ENCODE assay signal across 14 cellular contexts in genomic region chr3:127045435-127046045, GRCh38.
DNase-seq lines count a peak whose midpoint lies in the region; ATAC-seq, FAIRE-seq and TF ChIP-seq lines count a peak whose summit lies in the region.
"Had no signal": no experiment of that assay in that cellular context is flagged by ENCODE, and none has a peak within 500 bp of the region (broad histone marks: within the 10 kb centered on the region; RNA-seq: fewer than 3 reads in every experiment).

No MANE protein-coding gene starts in this region.

- H3K9me3 ChIP-seq in ES-I3 (ENCODE audit: control insufficient read depth, insufficient read depth, low read length) = no peaks in the 10 kb centered on the region
- peaks cover 22% of the 10 kb centered on the region for H3K9me3 ChIP-seq in HUES6 (ENCODE audit: control insufficient read depth, insufficient read depth, low read depth, low read length)
- no peaks in the 10 kb centered on the region for H3K9me3 ChIP-seq in iPS-20b (ENCODE audit: insufficient read depth, low read depth, low read length)
- H3K9me3 ChIP-seq in HepG2 (ENCODE audit: low read length) = no peaks in the 10 kb centered on the region

- in situ Hi-C loops in HepG2 (cut with HindIII; ENCODE audit: extremely low pct_ligation_motif_present, low pct_unique_long_range_greater_than_20kb) = no loop called here

- H3K4me2 ChIP-seq in HepG2 (ENCODE audit: low read depth, low read length) = no peak overlapping the region

- no peaks in the 10 kb centered on the region for H3K27me3 ChIP-seq in HUES6 (ENCODE audit: control insufficient read depth, insufficient read depth, low read length)
- H3K27me3 ChIP-seq in iPS-20b (ENCODE audit: insufficient read depth, low read length) = no peaks in the 10 kb centered on the region
- peaks cover 9 to 21% of the 10 kb centered on the region in 2 experiments for H3K27me3 ChIP-seq in HepG2 (ENCODE audit: control insufficient read depth in 1 of 2, insufficient read depth in 2 of 2, low read length in 2 of 2)
- H3K27me3 ChIP-seq: MG63 had no signal

- CTCF ChIA-PET in WTC11 (lab: Charles Lee) = no interaction called here
- CTCF ChIA-PET in HepG2 (lab: Yijun Ruan, JAX; ENCODE audit: low intra/inter-chr PET ratio, low total read pairs) = no interaction called here

- peaks cover 28% of the 10 kb centered on the region for H3K4me1 Mint-ChIP-seq in WTC11
- H3K4me1 Mint-ChIP-seq in stimulated activated effector memory CD8-positive, alpha-beta T cell treated with anti-CD3 and anti-CD28 coated beads, Interleukin-12 subunit alpha, Interleukin-12 subunit beta, amount 100 ng/mL, for 72 hours = no peaks in the 10 kb centered on the region

- H3K27ac ChIP-seq in HUES6 (ENCODE audit: low read depth, low read length) (no peak overlapping the region), iPS-20b (ENCODE audit: low read length) (no peak overlapping the region), HepG2 (ENCODE audit: extremely low read length, insufficient read depth, low read length) (no peak overlapping the region)

- no peak overlapping the region for H3K27ac Mint-ChIP-seq in WTC11
- no peak overlapping the region for H3K27ac Mint-ChIP-seq in stimulated activated effector memory CD8-positive, alpha-beta T cell treated with anti-CD3 and anti-CD28 coated beads, Interleukin-12 subunit alpha, Interleukin-12 subunit beta, amount 100 ng/mL, for 72 hours

- TF ChIP-seq CTCF in WTC11 (IDR thresholded peaks at IDR 0.05) = no peak
- no peak for TF ChIP-seq CTCF in HepG2 (CRISPR knock-in tag; IDR thresholded peaks at IDR 0.05)

- no TSS peak for BruUV-seq in HepG2 (replicated peaks; lab: Mats Ljungman, UMichigan)

- H3K36me3 Mint-ChIP-seq in WTC11 = peaks cover 6% of the 10 kb centered on the region
- no peaks in the 10 kb centered on the region for H3K36me3 Mint-ChIP-seq in stimulated activated effector memory CD8-positive, alpha-beta T cell treated with anti-CD3 and anti-CD28 coated beads, Interleukin-12 subunit alpha, Interleukin-12 subunit beta, amount 100 ng/mL, for 72 hours

- H4K20me1 ChIP-seq in HepG2 (ENCODE audit: insufficient read depth, low read length) = no peaks in the 10 kb centered on the region

- H3K9ac ChIP-seq in ES-I3 (ENCODE audit: low read depth, low read length) (peak overlapping the region; percentile 2; the same call in 1 of the 2 replicates), HUES6 (ENCODE audit: low read length) (no peak overlapping the region), iPS-20b (ENCODE audit: low read depth, low read length) (peak overlapping the region; percentile 14; the same call in 1 of the 2 replicates), HepG2 (ENCODE audit: insufficient read depth, low read depth, low read length) (no peak overlapping the region)

- no peaks in the 10 kb centered on the region for H3K4me1 ChIP-seq in ES-I3 (ENCODE audit: insufficient read depth, low read length)
- peaks cover 16% of the 10 kb centered on the region for H3K4me1 ChIP-seq in HUES6 (ENCODE audit: control insufficient read depth, insufficient read depth, low read length)
- peaks cover 14% of the 10 kb centered on the region; the same call in 1 of the 2 replicates for H3K4me1 ChIP-seq in iPS-20b (ENCODE audit: insufficient read depth, low read length)
- H3K4me1 ChIP-seq in HepG2 (ENCODE audit: insufficient read depth, low read length) = no peaks in the 10 kb centered on the region

- FAIRE-seq in HepG2 (lab: Jason Lieb, UNC) = no peak
- FAIRE-seq: GM18507, H54 had no signal

- POLR2A ChIA-PET in WTC11 (lab: Charles Lee) (no interaction called here), HepG2 (lab: Yijun Ruan, JAX) (no interaction called here)

- ATAC-seq in WTC11 (no peak), HepG2 (no peak), HG02642 (IDR thresholded peaks at IDR 0.05; ENCODE audit: poor library complexity, unreplicated experiment) (no peak)
- ATAC-seq in stimulated activated effector memory CD8-positive, alpha-beta T cell treated with anti-CD3 and anti-CD28 coated beads, Interleukin-12 subunit alpha, Interleukin-12 subunit beta, amount 100 ng/mL, for 72 hours = no peak

- peak overlapping the region; percentile 49 for H3K4me3 Mint-ChIP-seq in WTC11
- no peak overlapping the region for H3K4me3 Mint-ChIP-seq in stimulated activated effector memory CD8-positive, alpha-beta T cell treated with anti-CD3 and anti-CD28 coated beads, Interleukin-12 subunit alpha, Interleukin-12 subunit beta, amount 100 ng/mL, for 72 hours

- DNase-seq in WTC11 (ENCODE audit: low spot score) = no peak
- DNase-seq in HepG2 (ENCODE audit: low spot score) = no peak
- no peak for DNase-seq in EL
- no peak for DNase-seq in stimulated activated effector memory CD8-positive, alpha-beta T cell treated with anti-CD3 and anti-CD28 coated beads, Interleukin-12 subunit alpha, Interleukin-12 subunit beta, amount 100 ng/mL, for 72 hours (ENCODE audit: low spot score in 2 of 2)
- DNase-seq: anterior cingulate cortex, cerebellar nuclear complex, MG63, T-helper 1 cell had no signal

- no peaks in the 10 kb centered on the region for H3K79me2 ChIP-seq in HepG2 (ENCODE audit: insufficient read depth, low read length)

- H2AFZ ChIP-seq in HepG2 (ENCODE audit: low read length) = no peak overlapping the region

- TF ChIP-seq EP300 in HepG2 (IDR thresholded peaks at IDR 0.05; ENCODE audit: low read depth in 2 of 2, low read length in 2 of 2) = no peak
- TF ChIP-seq EP300 in HepG2 (CRISPR knock-in tag; IDR thresholded peaks at IDR 0.05; ENCODE audit: borderline replicate concordance) = no peak

- WGBS in HepG2 (ENCODE audit: low lambda C conversion rate) = 19% methylated on average over 5 of the region's 5 CpGs

- intact Hi-C loops in HepG2 (cut with micrococcal nuclease; ENCODE audit: unreplicated experiment) = no loop called here

- H3K36me3 ChIP-seq in ES-I3 (ENCODE audit: insufficient read depth, low read length) (no peaks in the 10 kb centered on the region), HUES6 (ENCODE audit: control insufficient read depth, insufficient read depth, low read length) (no peaks in the 10 kb centered on the region), iPS-20b (ENCODE audit: insufficient read depth, low read depth, low read length) (no peaks in the 10 kb centered on the region), HepG2 (replicated peaks in 1 of 2; ENCODE audit: control insufficient read depth in 1 of 2, insufficient read depth in 2 of 2, low read length in 2 of 2) (no peaks in the 10 kb centered on the region)
- H3K36me3 ChIP-seq: MG63 had no signal

- H3K9me3 Mint-ChIP-seq in WTC11 = peaks cover 31% of the 10 kb centered on the region
- H3K9me3 Mint-ChIP-seq in stimulated activated effector memory CD8-positive, alpha-beta T cell treated with anti-CD3 and anti-CD28 coated beads, Interleukin-12 subunit alpha, Interleukin-12 subunit beta, amount 100 ng/mL, for 72 hours = peaks cover 9% of the 10 kb centered on the region

- H3K27me3 Mint-ChIP-seq in WTC11 (ENCODE audit: low read depth) = no peaks in the 10 kb centered on the region

- TF ChIP-seq POLR2A in HepG2 (IDR thresholded peaks at IDR 0.05; ENCODE audit: insufficient read depth in 1 of 2, low read depth in 2 of 2, low read length in 2 of 2) = no peak

- TF ChIP-seq RAD21 in HepG2 (CRISPR knock-in tag; IDR thresholded peaks at IDR 0.05) = no peak

- H3K4me3 ChIP-seq in HUES6 (ENCODE audit: low read depth, low read length) (peak overlapping the region; percentile 48), iPS-20b (ENCODE audit: low read length) (peak overlapping the region; percentile 44; the same call in 1 of the 2 replicates), HepG2 (replicated peaks in 1 of 3; ENCODE audit: insufficient read depth in 1 of 3, low read depth in 2 of 3, low read length in 3 of 3) (no peak overlapping the region)
- H3K4me3 ChIP-seq: MG63 had no signal

TF ChIP-seq in WTC11, 78 proteins besides CTCF, POLR2A, EP300 and RAD21:
- no peak for TF ChIP-seq OVOL2 (CRISPR knock-in tag; IDR thresholded peaks at IDR 0.05; ENCODE audit: borderline replicate concordance)
- TF ChIP-seq SMAD4 (CRISPR knock-in tag; IDR thresholded peaks at IDR 0.05) = no peak
- 0 out of 2 replicates have a peak, but pooled peaks have one; percentile 78 for TF ChIP-seq ZNF512 (CRISPR knock-in tag; IDR thresholded peaks at IDR 0.05; ENCODE audit: borderline replicate concordance)

TF ChIP-seq in HepG2, 621 proteins besides CTCF, POLR2A, EP300 and RAD21:
- TF ChIP-seq FOXM1 (CRISPR knock-in tag; IDR thresholded peaks at IDR 0.05) = no peak
- TF ChIP-seq CHD2 (IDR thresholded peaks at IDR 0.05; ENCODE audit: low read depth, low read length) = no peak
- TF ChIP-seq RFX3 (CRISPR knock-in tag; IDR thresholded peaks at IDR 0.05) = no peak
- TF ChIP-seq IKZF1 (IDR thresholded peaks at IDR 0.05) = no peak
- TF ChIP-seq ZNF431 (CRISPR knock-in tag; IDR thresholded peaks at IDR 0.05; ENCODE audit: borderline replicate concordance, low read depth) = no peak

Comparison
In these comparisons a context has a peak if more than half of its experiments do, and no peak if none do; other contexts are left out.
1. H3K9ac ChIP-seq: peak in ES-I3 (single experiment) and iPS-20b (single experiment); none in HUES6 (single experiment) and HepG2 (single experiment).
2. H3K4me3 ChIP-seq: peak in HUES6 (single experiment) and iPS-20b (single experiment); none in HepG2 (0 of 3).